25 cellular contexts compared by ENCODE assay signal in genomic region chr5:4480528-4481404, GRCh38.
DNase-seq lines count a peak whose midpoint lies in the region; ATAC-seq, FAIRE-seq and TF ChIP-seq lines count a peak whose summit lies in the region.
"Had no signal": no experiment of that assay in that cellular context is flagged by ENCODE, and none has a peak within 500 bp of the region (broad histone marks: within the 10 kb centered on the region; RNA-seq: fewer than 3 reads in every experiment).

No MANE protein-coding gene starts in this region.

- FAIRE-seq in RCC 7860 (lab: Jason Lieb, UNC): no peak
- FAIRE-seq: A204.1, islet of Langerhans had no signal

- H3K4me1 ChIP-seq in lower lobe of right lung: no peaks in the 10 kb centered on the region
- H3K4me1 ChIP-seq: body of pancreas, gastroesophageal sphincter, right atrium auricular region had no signal

- H3K27me3 ChIP-seq in lower lobe of right lung (ENCODE audit: low read depth): no peaks in the 10 kb centered on the region
- H3K27me3 ChIP-seq: body of pancreas, gastroesophageal sphincter, right atrium auricular region had no signal

- no peaks in the 10 kb centered on the region for H3K36me3 ChIP-seq in lower lobe of right lung
- H3K36me3 ChIP-seq: gastroesophageal sphincter, right atrium auricular region had no signal

- peak; percentile 52 to 62 for ATAC-seq in lower lobe of right lung
- ATAC-seq: body of pancreas; effector memory CD8-positive, alpha-beta T cell; gastroesophageal sphincter; stimulated activated naive CD8-positive, alpha-beta T cell treated with anti-CD3 and anti-CD28 coated beads, Interleukin-15, amount 100 ng/mL, for 72 hours had no signal

- H3K4me3 ChIP-seq in lower lobe of right lung: no peak overlapping the region
- H3K4me3 ChIP-seq: body of pancreas, gastroesophageal sphincter, right atrium auricular region had no signal

- H3K9me3 ChIP-seq in lower lobe of right lung: no peaks in the 10 kb centered on the region
- H3K9me3 ChIP-seq: body of pancreas, right atrium auricular region, SK-N-SH had no signal

- intact Hi-C loops in lower lobe of right lung (cut with DNase I): no loop called here

- H3K27ac ChIP-seq in lower lobe of right lung: no peak overlapping the region
- H3K27ac ChIP-seq: body of pancreas, gastroesophageal sphincter, KMS-11, right atrium auricular region had no signal

- DNase-seq in DMS153 (lab: John Stamatoyannopoulos, UW): peak; percentile 98
- DNase-seq in NCI-H2029 (lab: John Stamatoyannopoulos, UW): peak; percentile 31
- DNase-seq in NCI-H82 (lab: John Stamatoyannopoulos, UW): peak; percentile 49
- no peak for DNase-seq in lower lobe of right lung
- DNase-seq in activated CD8-positive, alpha-beta memory T cell treated with anti-CD3 and anti-CD28 coated beads for 24 hours: no peak
- no peak for DNase-seq in RCC 7860 (ENCODE audit: low spot score)
- DNase-seq in KG1 (lab: John Stamatoyannopoulos, UW): no peak
- no peak for DNase-seq in COLO829 (ENCODE audit: low spot score)
- DNase-seq: activated CD4-positive, alpha-beta T cell treated with anti-CD3 and anti-CD28 coated beads, Interleukin-2, amount 50 U/mL, for 48 hours; activated gamma-delta T cell treated with Interleukin-2 at 50 U/mL for 16 hours; body of pancreas; COR-L47; effector memory CD8-positive, alpha-beta T cell; EL; mesendoderm; nucleus accumbens; SK-N-SH; stimulated activated naive CD8-positive, alpha-beta T cell treated with anti-CD3 and anti-CD28 coated beads, Interleukin-15, amount 100 ng/mL, for 72 hours; T-helper 2 cell; trophoblast cell had no signal

- TF ChIP-seq CTCF in lower lobe of right lung (IDR thresholded peaks at IDR 0.05): no peak

Comparison
In these comparisons a context has a peak if more than half of its experiments do, and no peak if none do; other contexts are left out.
1. DNase-seq: peak in DMS153 (single experiment), NCI-H2029 (single experiment) and NCI-H82 (single experiment); none in lower lobe of right lung (single experiment), activated CD8-positive, alpha-beta memory T cell treated with anti-CD3 and anti-CD28 coated beads for 24 hours (single experiment), RCC 7860 (single experiment), KG1 (single experiment) and COLO829 (single experiment).